ENCODE assay signal across 8 cellular contexts in genomic region chr2:95345415-95346235, GRCh38. TPM values are rescaled to one million over a fixed set of nuclear protein-coding genes. Genes with fewer than 3 reads are reported as not detected.
A peak's percentile ranks its signal among the peaks of the same experiment; 100 is the strongest.
DNase-seq lines count a peak whose midpoint lies in the region; ATAC-seq and TF ChIP-seq lines count a peak whose summit lies in the region.

No MANE protein-coding gene starts in this region.

- ATAC-seq in GM19023 (IDR thresholded peaks at IDR 0.05; ENCODE audit: unreplicated experiment): peak; percentile 85
- ATAC-seq in HG03354 (IDR thresholded peaks at IDR 0.05; ENCODE audit: poor library complexity, severe bottlenecking, unreplicated experiment): peak; percentile 86
- ATAC-seq in activated CD8-positive, alpha-beta memory T cell treated with anti-CD3 and anti-CD28 coated beads, Interleukin-2, amount 10 ng/mL, durations not matched to agents 7 days and 5 days: peak; percentile 90

- peak; percentile 53 for TF ChIP-seq CTCF in epithelial cell of esophagus (IDR thresholded peaks at IDR 0.05; ENCODE audit: insufficient read depth, low read depth, low read length, missing control alignments)

- no peaks in the 10 kb centered on the region for H3K36me3 Mint-ChIP-seq in activated CD8-positive, alpha-beta memory T cell treated with anti-CD3 and anti-CD28 coated beads, Interleukin-2, amount 10 ng/mL, durations not matched to agents 7 days and 5 days

- DNase-seq in AG08396 (ENCODE audit: low spot score) (peak; percentile 96), NCI-H748 treated with DMSO at 0.1 percent for 48 hours (lab: John Stamatoyannopoulos, UW) (peak; percentile 33), epithelial cell of esophagus (ENCODE audit: low read depth) (peak; percentile 70), midbrain (lab: John Stamatoyannopoulos, UW) (peak; percentile 78)
- peak; percentile 63 for DNase-seq in activated CD8-positive, alpha-beta memory T cell treated with anti-CD3 and anti-CD28 coated beads, Interleukin-2, amount 10 ng/mL, durations not matched to agents 7 days and 5 days
- DNase-seq in stimulated activated CD8-positive, alpha-beta memory T cell treated with anti-CD3 and anti-CD28 coated beads, Interleukin-15, amount 100 ng/mL, for 24 hours (ENCODE audit: low read depth): peak; percentile 50

- no peaks in the 10 kb centered on the region for H3K9me3 Mint-ChIP-seq in activated CD8-positive, alpha-beta memory T cell treated with anti-CD3 and anti-CD28 coated beads, Interleukin-2, amount 10 ng/mL, durations not matched to agents 7 days and 5 days (ENCODE audit: low read depth)

- H3K27ac Mint-ChIP-seq in activated CD8-positive, alpha-beta memory T cell treated with anti-CD3 and anti-CD28 coated beads, Interleukin-2, amount 10 ng/mL, durations not matched to agents 7 days and 5 days: no peak overlapping the region

- CTCF ChIA-PET in activated CD8-positive, alpha-beta memory T cell treated with anti-CD3 and anti-CD28 coated beads, Interleukin-2, amount 10 ng/mL, durations not matched to agents 7 days and 5 days (lab: Charles Lee): interaction anchor here (0.7 to 1.9 kb wide), 10 partner anchors 11 to 322 kb away, joined by 3 to 7 read pairs (median 4); no protein-coding TSS in a partner anchor

- H3K4me1 Mint-ChIP-seq in activated CD8-positive, alpha-beta memory T cell treated with anti-CD3 and anti-CD28 coated beads, Interleukin-2, amount 10 ng/mL, durations not matched to agents 7 days and 5 days: peaks cover 3% of the 10 kb centered on the region

- peak overlapping the region; percentile 61 for H3K4me3 Mint-ChIP-seq in activated CD8-positive, alpha-beta memory T cell treated with anti-CD3 and anti-CD28 coated beads, Interleukin-2, amount 10 ng/mL, durations not matched to agents 7 days and 5 days

- peak overlapping the region; percentile 56 for H3K4me3 ChIP-seq in epithelial cell of esophagus (ENCODE audit: low read length)

- H3K27me3 Mint-ChIP-seq in activated CD8-positive, alpha-beta memory T cell treated with anti-CD3 and anti-CD28 coated beads, Interleukin-2, amount 10 ng/mL, durations not matched to agents 7 days and 5 days: peaks cover 48% of the 10 kb centered on the region

RNA-seq across cellular contexts. Expression of gene KCNIP3, which starts 48.5 kb away (rescaled TPM):
- total RNA-seq in activated CD8-positive, alpha-beta memory T cell treated with anti-CD3 and anti-CD28 coated beads, Interleukin-2, amount 10 ng/mL, durations not matched to agents 7 days and 5 days: not detected

RNA-seq across cellular contexts. Expression of gene FAHD2A, which starts 56.9 kb away (rescaled TPM):
- total RNA-seq in activated CD8-positive, alpha-beta memory T cell treated with anti-CD3 and anti-CD28 coated beads, Interleukin-2, amount 10 ng/mL, durations not matched to agents 7 days and 5 days: 10 to 100 TPM; 36.0 to 38.6 TPM

Comparison
In these comparisons a context has a peak if more than half of its experiments do, and no peak if none do; other contexts are left out.
1. Peak in every context shown above with its lines: DNase-seq, ATAC-seq and H3K4me3 ChIP-seq.
2. DNase-seq: peak in every context shown above with its lines; median percentile 96 in AG08396; 78 in midbrain; 70 in epithelial cell of esophagus; 63 in activated CD8-positive, alpha-beta memory T cell treated with anti-CD3 and anti-CD28 coated beads, Interleukin-2, amount 10 ng/mL, durations not matched to agents 7 days and 5 days; 50 in stimulated activated CD8-positive, alpha-beta memory T cell treated with anti-CD3 and anti-CD28 coated beads, Interleukin-15, amount 100 ng/mL, for 24 hours; 33 in NCI-H748 treated with DMSO at 0.1 percent for 48 hours.